Comparison of ENCODE assay signal across 20 cellular contexts in the genomic region with DNA sequence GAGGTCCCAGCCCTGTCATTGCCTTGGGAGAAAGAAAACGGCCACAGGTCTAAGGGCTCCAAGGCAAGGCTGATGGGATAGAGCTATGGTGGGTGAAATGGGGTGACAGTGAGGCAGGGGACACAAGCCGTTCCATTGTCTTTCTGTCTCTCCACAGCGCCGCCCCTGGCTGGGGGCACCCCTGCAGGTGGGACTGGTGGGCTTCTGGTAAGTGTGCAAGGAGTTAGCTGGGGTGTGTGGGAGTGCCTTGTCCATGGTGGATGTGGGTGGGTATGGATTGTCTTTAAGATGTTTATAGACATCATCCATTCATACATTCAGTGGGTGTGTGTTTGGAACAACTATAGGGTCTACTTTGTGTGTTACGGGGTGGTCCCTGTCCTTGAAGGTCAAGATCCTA. TPM values are rescaled to one million over a fixed set of nuclear protein-coding genes. Genes with fewer than 3 reads are reported as not detected.
"Had no signal": no experiment of that assay in that cellular context is flagged by ENCODE, and none has a peak within 500 bp of the region (broad histone marks: within the 10 kb centered on the region; RNA-seq: fewer than 3 reads in every experiment).

No MANE protein-coding gene starts in this region.

- H3K27ac ChIP-seq: epithelial cell of prostate, right atrium auricular region, upper lobe of left lung, WERI-Rb-1 had no signal

- DNase-seq: activated CD4-positive, alpha-beta T cell treated with anti-CD3 and anti-CD28 coated beads for 4 hours; activated CD8-positive, alpha-beta T cell treated with anti-CD3 and anti-CD28 coated beads for 36 hours; activated naive CD8-positive, alpha-beta T cell treated with anti-CD3 and anti-CD28 coated beads for 36 hours; activated T-cell treated with anti-CD3 and anti-CD28 coated beads, Interleukin-2, amount 50 U/mL, for 72 hours; effector memory CD4-positive, alpha-beta T cell; foreskin melanocyte; head of caudate nucleus; mammary epithelial cell; naive thymus-derived CD4-positive, alpha-beta T cell; stimulated activated CD4-positive, alpha-beta T cell treated with anti-CD3 and anti-CD28 coated beads, Interleukin-15, amount 100 ng/mL, for 24 hours; stimulated activated CD4-positive, alpha-beta T cell treated with anti-CD3 and anti-CD28 coated beads, Interleukin-4, amount 100 ng/mL, for 1 hour; stimulated activated naive CD4-positive, alpha-beta T cell; T-helper 17 cell; WERI-Rb-1 had no signal

- H3K27me3 Mint-ChIP-seq: activated CD8-positive, alpha-beta T cell treated with anti-CD3 and anti-CD28 coated beads for 36 hours; activated naive CD8-positive, alpha-beta T cell treated with anti-CD3 and anti-CD28 coated beads for 36 hours; dendritic cell treated with granulocyte-macrophage colony-stimulating factor and Interleukin-4, amounts not matched to agents 40 ng/mL and 50 ng/mL, for 4 days; T-helper 17 cell had no signal

- FAIRE-seq: islet of Langerhans had no signal

- H3K9me3 ChIP-seq: mucosa of descending colon, right atrium auricular region, upper lobe of left lung had no signal

- H3K4me3 Mint-ChIP-seq: activated CD8-positive, alpha-beta T cell treated with anti-CD3 and anti-CD28 coated beads for 36 hours; activated naive CD8-positive, alpha-beta T cell treated with anti-CD3 and anti-CD28 coated beads for 36 hours; activated T-cell treated with anti-CD3 and anti-CD28 coated beads, Interleukin-2, amount 50 U/mL, for 72 hours; dendritic cell treated with granulocyte-macrophage colony-stimulating factor and Interleukin-4, amounts not matched to agents 40 ng/mL and 50 ng/mL, for 4 days; naive thymus-derived CD4-positive, alpha-beta T cell; T-helper 17 cell had no signal

- H3K9me3 Mint-ChIP-seq: activated CD8-positive, alpha-beta T cell treated with anti-CD3 and anti-CD28 coated beads for 36 hours; activated naive CD8-positive, alpha-beta T cell treated with anti-CD3 and anti-CD28 coated beads for 36 hours; activated T-cell treated with anti-CD3 and anti-CD28 coated beads, Interleukin-2, amount 50 U/mL, for 72 hours; dendritic cell treated with granulocyte-macrophage colony-stimulating factor and Interleukin-4, amounts not matched to agents 40 ng/mL and 50 ng/mL, for 4 days; naive thymus-derived CD4-positive, alpha-beta T cell had no signal

- H3K27me3 ChIP-seq: right atrium auricular region, upper lobe of left lung had no signal

- H3K27ac Mint-ChIP-seq: activated CD8-positive, alpha-beta T cell treated with anti-CD3 and anti-CD28 coated beads for 36 hours; activated naive CD8-positive, alpha-beta T cell treated with anti-CD3 and anti-CD28 coated beads for 36 hours; activated T-cell treated with anti-CD3 and anti-CD28 coated beads, Interleukin-2, amount 50 U/mL, for 72 hours; dendritic cell treated with granulocyte-macrophage colony-stimulating factor and Interleukin-4, amounts not matched to agents 40 ng/mL and 50 ng/mL, for 4 days; naive thymus-derived CD4-positive, alpha-beta T cell; T-helper 17 cell had no signal

- H3K4me3 ChIP-seq: mucosa of descending colon, right atrium auricular region, upper lobe of left lung had no signal

RNA-seq across cellular contexts. Expression of a gene that starts 23.3 kb away (rescaled TPM):
- total RNA-seq: T-helper 17 cell had no signal
- polyA plus RNA-seq: naive thymus-derived CD4-positive, alpha-beta T cell had no signal
